21 cellular contexts compared by ENCODE assay signal in genomic region chr9:135009711-135010362, GRCh38.
"Had no signal": no experiment of that assay in that cellular context is flagged by ENCODE, and none has a peak within 500 bp of the region (broad histone marks: within the 10 kb centered on the region; RNA-seq: fewer than 3 reads in every experiment).

No MANE protein-coding gene starts in this region.

- H3K27ac ChIP-seq: cardiac muscle cell, colonic mucosa, gastroesophageal sphincter, heart right ventricle, psoas muscle, right lobe of liver had no signal

- H3K27me3 Mint-ChIP-seq: activated CD8-positive, alpha-beta memory T cell treated with anti-CD3 and anti-CD28 coated beads, Interleukin-2, amount 10 ng/mL, durations not matched to agents 7 days and 5 days; type B pancreatic cell had no signal

- H3K4me1 Mint-ChIP-seq: activated CD8-positive, alpha-beta memory T cell treated with anti-CD3 and anti-CD28 coated beads, Interleukin-2, amount 10 ng/mL, durations not matched to agents 7 days and 5 days; stimulated activated naive CD8-positive, alpha-beta T cell treated with anti-CD3 and anti-CD28 coated beads, Interleukin-15, amount 100 ng/mL, for 72 hours had no signal

- H3K36me3 Mint-ChIP-seq: activated CD8-positive, alpha-beta memory T cell treated with anti-CD3 and anti-CD28 coated beads, Interleukin-2, amount 10 ng/mL, durations not matched to agents 7 days and 5 days; type B pancreatic cell had no signal

- H3K9me3 Mint-ChIP-seq: activated T-cell treated with anti-CD3 and anti-CD28 coated beads, Interleukin-2, amount 50 U/mL, for 24 hours; stimulated activated naive CD8-positive, alpha-beta T cell treated with anti-CD3 and anti-CD28 coated beads, Interleukin-15, amount 100 ng/mL, for 72 hours; T-helper 2 cell treated with Interferon-gamma antibody and Interleukin-4, amounts not matched to agents 5 μg/mL and 100 μg/mL, for 36 hours; type B pancreatic cell had no signal

- H3K27me3 ChIP-seq: colonic mucosa, right lobe of liver had no signal

- H3K4me1 ChIP-seq: colonic mucosa, gastroesophageal sphincter, heart right ventricle, psoas muscle, right lobe of liver had no signal

- H3K36me3 ChIP-seq: cardiac muscle cell, colonic mucosa, gastroesophageal sphincter, heart right ventricle, right lobe of liver had no signal

- H3K9me3 ChIP-seq: colonic mucosa, gastroesophageal sphincter, heart right ventricle, psoas muscle, right lobe of liver had no signal

- H3K4me3 Mint-ChIP-seq: activated CD8-positive, alpha-beta memory T cell treated with anti-CD3 and anti-CD28 coated beads, Interleukin-2, amount 10 ng/mL, durations not matched to agents 7 days and 5 days; activated T-cell treated with anti-CD3 and anti-CD28 coated beads, Interleukin-2, amount 50 U/mL, for 24 hours; stimulated activated naive CD8-positive, alpha-beta T cell treated with anti-CD3 and anti-CD28 coated beads, Interleukin-15, amount 100 ng/mL, for 72 hours; T-helper 2 cell treated with Interferon-gamma antibody and Interleukin-4, amounts not matched to agents 5 μg/mL and 100 μg/mL, for 36 hours; type B pancreatic cell had no signal

- H3K27ac Mint-ChIP-seq: activated CD8-positive, alpha-beta memory T cell treated with anti-CD3 and anti-CD28 coated beads, Interleukin-2, amount 10 ng/mL, durations not matched to agents 7 days and 5 days; activated T-cell treated with anti-CD3 and anti-CD28 coated beads, Interleukin-2, amount 50 U/mL, for 24 hours; stimulated activated naive CD8-positive, alpha-beta T cell treated with anti-CD3 and anti-CD28 coated beads, Interleukin-15, amount 100 ng/mL, for 72 hours; T-helper 2 cell treated with Interferon-gamma antibody and Interleukin-4, amounts not matched to agents 5 μg/mL and 100 μg/mL, for 36 hours; type B pancreatic cell had no signal

- H3K4me3 ChIP-seq: cardiac muscle cell, colonic mucosa, gastroesophageal sphincter, heart right ventricle, psoas muscle, right lobe of liver, smooth muscle cell had no signal

- DNase-seq: activated CD4-positive, alpha-beta T cell treated with anti-CD3 and anti-CD28 coated beads, Interleukin-2, amount 50 U/mL, for 48 hours; activated CD8-positive, alpha-beta memory T cell treated with anti-CD3 and anti-CD28 coated beads, Interleukin-2, amount 10 ng/mL, durations not matched to agents 7 days and 5 days; activated effector memory CD4-positive, alpha-beta T cell treated with Interleukin-2 at 50 U/mL for 16 hours; activated naive CD4-positive, alpha-beta T cell treated with anti-CD3 and anti-CD28 coated beads, Interleukin-2, amount 50 U/mL, for 16 hours; activated T-cell treated with anti-CD3 and anti-CD28 coated beads, Interleukin-2, amount 50 U/mL, for 24 hours; colonic mucosa; heart right ventricle; left ventricle myocardium superior; mesenchymal stem cell; stimulated activated naive CD8-positive, alpha-beta T cell treated with anti-CD3 and anti-CD28 coated beads, Interleukin-15, amount 100 ng/mL, for 72 hours; SW 1271 had no signal

- ATAC-seq: activated CD4-positive, CD25-positive, alpha-beta regulatory T cell treated with anti-CD3 and anti-CD28 coated beads, Interleukin-2, amount 50 U/mL, for 24 hours; activated CD8-positive, alpha-beta memory T cell treated with anti-CD3 and anti-CD28 coated beads, Interleukin-2, amount 10 ng/mL, durations not matched to agents 7 days and 5 days; gastroesophageal sphincter; heart right ventricle; left ventricle myocardium superior; psoas muscle; right lobe of liver; stimulated activated naive CD8-positive, alpha-beta T cell treated with anti-CD3 and anti-CD28 coated beads, Interleukin-15, amount 100 ng/mL, for 72 hours had no signal

- FAIRE-seq: endometrium, keratinocyte had no signal
